In genomic region chr22:31259798-31260473, GRCh38 we compare ENCODE assay signal across 16 cellular contexts. TPM values are rescaled to one million over a fixed set of nuclear protein-coding genes. Genes with fewer than 3 reads are reported as not detected.
A peak's percentile ranks its signal among the peaks of the same experiment; 100 is the strongest.
DNase-seq lines count a peak whose midpoint lies in the region; ATAC-seq and TF ChIP-seq lines count a peak whose summit lies in the region.
"Had no signal": no experiment of that assay in that cellular context is flagged by ENCODE, and none has a peak within 500 bp of the region (broad histone marks: within the 10 kb centered on the region; RNA-seq: fewer than 3 reads in every experiment).

No MANE protein-coding gene starts in this region.

- H3K27ac ChIP-seq in 22Rv1 (peak overlapping the region; percentile 61), RWPE2 (ENCODE audit: poor library complexity, severe bottlenecking) (no peak overlapping the region), esophagus squamous epithelium (no peak overlapping the region)
- H3K27ac ChIP-seq in CD4-positive, CD25-positive, alpha-beta regulatory T cell (ENCODE audit: insufficient read depth, low read length, poor library complexity, severe bottlenecking), result no peak overlapping the region
- H3K27ac ChIP-seq: SJCRH30 had no signal

- TF ChIP-seq CTCF in 22Rv1 (IDR thresholded peaks at IDR 0.05), result no peak
- TF ChIP-seq CTCF in RWPE2 (IDR thresholded peaks at IDR 0.05; ENCODE audit: poor library complexity, severe bottlenecking), result no peak
- no peak for TF ChIP-seq CTCF in esophagus squamous epithelium (IDR thresholded peaks at IDR 0.05)

- peaks cover 67% of the 10 kb centered on the region for H3K36me3 ChIP-seq in CD4-positive, CD25-positive, alpha-beta regulatory T cell (ENCODE audit: control insufficient read depth, insufficient read depth, low read length)
- H3K36me3 ChIP-seq in RWPE2 (ENCODE audit: low read depth), result peaks cover 81% of the 10 kb centered on the region
- peaks cover 28 to 79% (median 47%) of the 10 kb centered on the region in 3 donors for H3K36me3 ChIP-seq in esophagus squamous epithelium

- peaks cover 0 to 2% (median 0%) of the 10 kb centered on the region in 7 donors for H3K9me3 Mint-ChIP-seq in CD4-positive, CD25-positive, alpha-beta regulatory T cell
- H3K9me3 Mint-ChIP-seq in naive thymus-derived CD8-positive, alpha-beta T cell, result no peaks in the 10 kb centered on the region
- H3K9me3 Mint-ChIP-seq: CD8-positive, alpha-beta T cell; H9 had no signal

- peaks cover 6% of the 10 kb centered on the region for H3K4me1 ChIP-seq in CD4-positive, CD25-positive, alpha-beta regulatory T cell (ENCODE audit: control insufficient read depth, insufficient read depth, low read length, poor library complexity, severe bottlenecking)
- peaks cover 5% of the 10 kb centered on the region for H3K4me1 ChIP-seq in RWPE2 (ENCODE audit: insufficient read depth, poor library complexity, severe bottlenecking)
- peaks cover 5 to 11% (median 5%) of the 10 kb centered on the region in 3 donors for H3K4me1 ChIP-seq in esophagus squamous epithelium

- H3K4me3 ChIP-seq in CD4-positive, CD25-positive, alpha-beta regulatory T cell (ENCODE audit: low read depth, low read length), result no peak overlapping the region
- H3K4me3 ChIP-seq in RWPE2 (ENCODE audit: severe bottlenecking), result no peak overlapping the region
- no peak overlapping the region for H3K4me3 ChIP-seq in esophagus squamous epithelium
- H3K4me3 ChIP-seq: SJCRH30 had no signal

- H3K27me3 Mint-ChIP-seq in CD4-positive, CD25-positive, alpha-beta regulatory T cell, result no peaks in the 10 kb centered on the region
- H3K27me3 Mint-ChIP-seq in naive thymus-derived CD8-positive, alpha-beta T cell, result no peaks in the 10 kb centered on the region
- H3K27me3 Mint-ChIP-seq: B cell had no signal

- peaks cover 38% of the 10 kb centered on the region for H3K36me3 Mint-ChIP-seq in CD4-positive, CD25-positive, alpha-beta regulatory T cell
- H3K36me3 Mint-ChIP-seq in naive thymus-derived CD8-positive, alpha-beta T cell, result peaks cover 0 to 50% (median 18%) of the 10 kb centered on the region in 3 donors

- no peak for ATAC-seq in CD4-positive, CD25-positive, alpha-beta regulatory T cell (ENCODE audit: low read depth in 2 of 2)
- ATAC-seq in RWPE2 (ENCODE audit: low read depth), result peak; percentile 45; the same call in 1 of the 3 replicates
- ATAC-seq in naive thymus-derived CD8-positive, alpha-beta T cell, result no peak
- ATAC-seq: CD8-positive, alpha-beta T cell had no signal

- H3K27me3 ChIP-seq in CD4-positive, CD25-positive, alpha-beta regulatory T cell (ENCODE audit: control insufficient read depth, insufficient read depth, low read length), result no peaks in the 10 kb centered on the region
- H3K27me3 ChIP-seq in RWPE2 (ENCODE audit: insufficient read depth, poor library complexity, severe bottlenecking) (no peaks in the 10 kb centered on the region), esophagus squamous epithelium (no peaks in the 10 kb centered on the region)
- H3K27me3 ChIP-seq: SJCRH30 had no signal

- intact Hi-C loops in esophagus squamous epithelium (cut with DNase I), result no loop called here

- peak overlapping the region in 2 of 3 donors; percentile 21 to 33 for H3K27ac Mint-ChIP-seq in CD4-positive, CD25-positive, alpha-beta regulatory T cell
- H3K27ac Mint-ChIP-seq in naive thymus-derived CD8-positive, alpha-beta T cell, result peak overlapping the region in 6 of 10 donors; percentile 9 to 56 (median 28)
- H3K27ac Mint-ChIP-seq: B cell; CD8-positive, alpha-beta T cell; H9 had no signal

- 89 to 94% methylated on average over 3 to 6 of the region's 8 CpGs for WGBS in esophagus squamous epithelium, 2 donors

- no peak for DNase-seq in CD4-positive, CD25-positive, alpha-beta regulatory T cell
- no peak for DNase-seq in RWPE2 (ENCODE audit: low spot score)
- DNase-seq in naive thymus-derived CD8-positive, alpha-beta T cell, result no peak
- DNase-seq in esophagus squamous epithelium (lab: John Stamatoyannopoulos, UW), result no peak
- DNase-seq in germinal center (ENCODE audit: low spot score), result no peak
- no peak for DNase-seq in A172 (ENCODE audit: low spot score)
- DNase-seq: CD8-positive, alpha-beta T cell; DND-41; H9; MV-4-11; NCI-H1417; NCI-H1930; NCI-H524; SJCRH30 had no signal

- POLR2A ChIA-PET in naive thymus-derived CD8-positive, alpha-beta T cell (lab: Charles Lee), result interaction anchor here (1.2 to 1.3 kb wide), 2 partner anchors 22 to 30 kb away, joined by 3 to 4 read pairs; no protein-coding TSS in a partner anchor

- TF ChIP-seq POLR2A in esophagus squamous epithelium (IDR thresholded peaks at IDR 0.05), result no peak

- no peaks in the 10 kb centered on the region for H3K9me3 ChIP-seq in CD4-positive, CD25-positive, alpha-beta regulatory T cell (ENCODE audit: control insufficient read depth in 2 of 2, low read length in 2 of 2)
- H3K9me3 ChIP-seq in RWPE2 (ENCODE audit: severe bottlenecking) (no peaks in the 10 kb centered on the region), esophagus squamous epithelium (no peaks in the 10 kb centered on the region)
- H3K9me3 ChIP-seq: SJCRH30 had no signal

- H3K4me3 Mint-ChIP-seq in CD4-positive, CD25-positive, alpha-beta regulatory T cell, result no peak overlapping the region
- no peak overlapping the region for H3K4me3 Mint-ChIP-seq in naive thymus-derived CD8-positive, alpha-beta T cell
- H3K4me3 Mint-ChIP-seq: B cell; CD8-positive, alpha-beta T cell; H9 had no signal

- peaks cover 11 to 25% (median 20%) of the 10 kb centered on the region in 4 donors for H3K4me1 Mint-ChIP-seq in CD4-positive, CD25-positive, alpha-beta regulatory T cell
- peaks cover 2 to 23% (median 16%) of the 10 kb centered on the region in 4 donors for H3K4me1 Mint-ChIP-seq in naive thymus-derived CD8-positive, alpha-beta T cell

RNA-seq across cellular contexts. Expression of gene PIK3IP1, which starts 32.4 kb away (rescaled TPM):
- 534 TPM for total RNA-seq in CD4-positive, CD25-positive, alpha-beta regulatory T cell
- 100 to 1,000 TPM; 425 to 700 (median 557) TPM for polyA plus RNA-seq in CD4-positive, CD25-positive, alpha-beta regulatory T cell
- total RNA-seq in naive thymus-derived CD8-positive, alpha-beta T cell, result 100 to 1,000 TPM; 730 to 741 TPM
- polyA plus RNA-seq in naive thymus-derived CD8-positive, alpha-beta T cell, result 100 to 1,000 TPM; 530 to 963 (median 585) TPM
- total RNA-seq in esophagus squamous epithelium, result 10 to 100 TPM in 3 of 4 donors, 1 to 10 TPM in 1; 7.0 to 53.0 (median 19.2) TPM
- total RNA-seq in A172 (2014; rRNA removed; shearing (Covaris generic)), result 2.7 and 6.8 TPM in 2 replicates

RNA-seq across cellular contexts. Expression of gene LIMK2, which starts 47.8 kb away (rescaled TPM):
- total RNA-seq in CD4-positive, CD25-positive, alpha-beta regulatory T cell, result 42.4 TPM
- polyA plus RNA-seq in CD4-positive, CD25-positive, alpha-beta regulatory T cell, result 10 to 100 TPM; 22.4 to 33.2 (median 24.9) TPM
- total RNA-seq in naive thymus-derived CD8-positive, alpha-beta T cell, result 10 to 100 TPM; 20.7 to 26.5 TPM
- polyA plus RNA-seq in naive thymus-derived CD8-positive, alpha-beta T cell, result 10 to 100 TPM in 2 of 3 donors, 1 to 10 TPM in 1; 7.4 to 21.0 (median 12.7) TPM
- 100 to 1,000 TPM in 2 of 4 donors, 10 to 100 TPM in 2; 61.8 to 134 (median 109) TPM for total RNA-seq in esophagus squamous epithelium
- 23.5 and 25.2 TPM in 2 replicates for total RNA-seq in A172 (2014; rRNA removed; shearing (Covaris generic))
